Comparison of ENCODE assay signal across 12 cellular contexts in genomic region chr3:42762046-42762724, GRCh38. TPM values are rescaled to one million over a fixed set of nuclear protein-coding genes. Genes with fewer than 3 reads are reported as not detected.
A peak's percentile ranks its signal among the peaks of the same experiment; 100 is the strongest.
DNase-seq lines count a peak whose midpoint lies in the region; ATAC-seq and TF ChIP-seq lines count a peak whose summit lies in the region.
"Had no signal": no experiment of that assay in that cellular context is flagged by ENCODE, and none has a peak within 500 bp of the region (broad histone marks: within the 10 kb centered on the region; RNA-seq: fewer than 3 reads in every experiment).

No MANE protein-coding gene starts in this region.

- TF ChIP-seq POLR2A in testis (IDR thresholded peaks at IDR 0.05) = no peak

- H3K27me3 Mint-ChIP-seq in dendritic cell treated with granulocyte-macrophage colony-stimulating factor and Interleukin-4, amounts not matched to agents 40 ng/mL and 50 ng/mL, for 4 days = no peaks in the 10 kb centered on the region
- H3K27me3 Mint-ChIP-seq in naive thymus-derived CD8-positive, alpha-beta T cell = peaks cover 0 to 12% (median 5%) of the 10 kb centered on the region in 5 donors

- H3K27ac Mint-ChIP-seq in dendritic cell treated with granulocyte-macrophage colony-stimulating factor and Interleukin-4, amounts not matched to agents 40 ng/mL and 50 ng/mL, for 4 days = peak overlapping the region; percentile 74
- no peak overlapping the region for H3K27ac Mint-ChIP-seq in naive thymus-derived CD8-positive, alpha-beta T cell

- no peaks in the 10 kb centered on the region for H3K9me3 ChIP-seq in left ventricle myocardium inferior (replicated peaks)
- no peaks in the 10 kb centered on the region for H3K9me3 ChIP-seq in lower lobe of right lung
- H3K9me3 ChIP-seq in testis = no peaks in the 10 kb centered on the region
- H3K9me3 ChIP-seq: thyroid gland had no signal

- H3K9me3 Mint-ChIP-seq in dendritic cell treated with granulocyte-macrophage colony-stimulating factor and Interleukin-4, amounts not matched to agents 40 ng/mL and 50 ng/mL, for 4 days = no peaks in the 10 kb centered on the region
- no peaks in the 10 kb centered on the region for H3K9me3 Mint-ChIP-seq in naive thymus-derived CD8-positive, alpha-beta T cell

- H3K4me3 Mint-ChIP-seq in dendritic cell treated with granulocyte-macrophage colony-stimulating factor and Interleukin-4, amounts not matched to agents 40 ng/mL and 50 ng/mL, for 4 days = peak overlapping the region; percentile 2
- no peak overlapping the region for H3K4me3 Mint-ChIP-seq in naive thymus-derived CD8-positive, alpha-beta T cell

- H3K27me3 ChIP-seq in left ventricle myocardium inferior (ENCODE audit: low read depth) = no peaks in the 10 kb centered on the region
- H3K27me3 ChIP-seq in lower lobe of right lung (ENCODE audit: low read depth) = no peaks in the 10 kb centered on the region
- no peaks in the 10 kb centered on the region for H3K27me3 ChIP-seq in testis
- H3K27me3 ChIP-seq: thyroid gland had no signal

- WGBS in testis, 2 donors = 78 to 85% methylated on average over 6 of the region's 6 CpGs

- no peaks in the 10 kb centered on the region for H3K4me1 ChIP-seq in left ventricle myocardium inferior
- peaks cover 40% of the 10 kb centered on the region for H3K4me1 ChIP-seq in lower lobe of right lung
- no peaks in the 10 kb centered on the region for H3K4me1 ChIP-seq in testis

- H3K27ac ChIP-seq in left ventricle myocardium inferior (replicated peaks) (no peak overlapping the region), lower lobe of right lung (peak overlapping the region; percentile 58), testis (no peak overlapping the region)

- ATAC-seq in Right ventricle myocardium superior (ENCODE audit: poor library complexity) (peak; percentile 72), lower lobe of right lung (peak; percentile 71 to 89), HG02571 (IDR thresholded peaks at IDR 0.05; ENCODE audit: unreplicated experiment) (no peak)
- no peak for ATAC-seq in naive thymus-derived CD8-positive, alpha-beta T cell

- H3K4me1 Mint-ChIP-seq in dendritic cell treated with granulocyte-macrophage colony-stimulating factor and Interleukin-4, amounts not matched to agents 40 ng/mL and 50 ng/mL, for 4 days (ENCODE audit: low read depth) = peaks cover 66% of the 10 kb centered on the region
- H3K4me1 Mint-ChIP-seq in naive thymus-derived CD8-positive, alpha-beta T cell = peaks cover 0 to 5% (median 0%) of the 10 kb centered on the region in 4 donors

- intact Hi-C loops in Right ventricle myocardium superior (cut with DNase I) = no loop called here
- intact Hi-C loops in left ventricle myocardium inferior (cut with micrococcal nuclease) = no loop called here
- intact Hi-C loops in dendritic cell treated with granulocyte-macrophage colony-stimulating factor and Interleukin-4, amounts not matched to agents 40 ng/mL and 50 ng/mL, for 4 days (cut with micrococcal nuclease) = no loop called here
- intact Hi-C loops in lower lobe of right lung (cut with DNase I) = no loop called here
- intact Hi-C loops in testis (cut with DNase I; ENCODE audit: low total_unique reads) = no loop called here

- H3K4me3 ChIP-seq in left ventricle myocardium inferior = no peak overlapping the region
- H3K4me3 ChIP-seq in lower lobe of right lung = no peak overlapping the region
- no peak overlapping the region for H3K4me3 ChIP-seq in testis
- H3K4me3 ChIP-seq: thyroid gland had no signal

- POLR2A ChIA-PET in naive thymus-derived CD8-positive, alpha-beta T cell (lab: Charles Lee) = interaction anchor here (0.6 kb wide), 1 partner anchor 185 kb away, joined by 3 read pairs; no protein-coding TSS in a partner anchor

- TF ChIP-seq CTCF in left ventricle myocardium inferior (IDR thresholded peaks at IDR 0.05; ENCODE audit: borderline replicate concordance) (no peak), lower lobe of right lung (IDR thresholded peaks at IDR 0.05) (no peak), testis (IDR thresholded peaks at IDR 0.05) (no peak)

- no peaks in the 10 kb centered on the region for H3K36me3 ChIP-seq in left ventricle myocardium inferior
- H3K36me3 ChIP-seq in lower lobe of right lung = no peaks in the 10 kb centered on the region
- no peaks in the 10 kb centered on the region for H3K36me3 ChIP-seq in testis (ENCODE audit: low read depth, missing control alignments)
- H3K36me3 ChIP-seq: thyroid gland had no signal

- H3K36me3 Mint-ChIP-seq in dendritic cell treated with granulocyte-macrophage colony-stimulating factor and Interleukin-4, amounts not matched to agents 40 ng/mL and 50 ng/mL, for 4 days (ENCODE audit: low read depth) = no peaks in the 10 kb centered on the region
- H3K36me3 Mint-ChIP-seq in naive thymus-derived CD8-positive, alpha-beta T cell = no peaks in the 10 kb centered on the region

- DNase-seq in Right ventricle myocardium superior (no peak), left ventricle myocardium inferior (no peak), lower lobe of right lung (no peak), testis (no peak)
- DNase-seq in naive thymus-derived CD8-positive, alpha-beta T cell = no peak
- no peak for DNase-seq in stimulated activated CD4-positive, alpha-beta T cell treated with anti-CD3 and anti-CD28 coated beads, Interleukin-15, amount 100 ng/mL, for 24 hours
- DNase-seq: effector memory CD4-positive, alpha-beta T cell; thyroid gland had no signal

RNA-seq across cellular contexts. Expression of gene CCDC13, which starts 10.9 kb away (rescaled TPM):
- total RNA-seq in Right ventricle myocardium superior = 0.24 TPM
- total RNA-seq in left ventricle myocardium inferior = 0.41 TPM
- total RNA-seq in lower lobe of right lung = 2.5 TPM
- under 1 TPM; 0.73 to 0.88 TPM for total RNA-seq in naive thymus-derived CD8-positive, alpha-beta T cell
- not detected for polyA plus RNA-seq in naive thymus-derived CD8-positive, alpha-beta T cell
- total RNA-seq in testis = 10 to 100 TPM in 1 of 2 donors, 1 to 10 TPM in 1; 6.5 to 12.5 TPM
- 23.0 TPM for polyA plus RNA-seq in testis (ENCODE audit: insufficient read depth, low read depth, low replicate concordance)
- total RNA-seq: A673 had no signal

RNA-seq across cellular contexts. Expression of gene HIGD1A, which starts 42.1 kb away (rescaled TPM):
- total RNA-seq in Right ventricle myocardium superior (320 TPM), left ventricle myocardium inferior (377 TPM), lower lobe of right lung (83.8 TPM), testis (100 to 1,000 TPM in 1 of 2 donors, 10 to 100 TPM in 1; 95.6 to 110 TPM)
- 10 to 100 TPM; 23.0 to 26.5 TPM for total RNA-seq in naive thymus-derived CD8-positive, alpha-beta T cell
- 10 to 100 TPM; 70.8 to 88.3 (median 80.7) TPM for polyA plus RNA-seq in naive thymus-derived CD8-positive, alpha-beta T cell
- 133 TPM for polyA plus RNA-seq in testis (ENCODE audit: insufficient read depth, low read depth, low replicate concordance)

RNA-seq across cellular contexts. Expression of gene ACKR2, which starts 47.1 kb away (rescaled TPM):
- total RNA-seq in Right ventricle myocardium superior (0.43 TPM), left ventricle myocardium inferior (0.44 TPM), lower lobe of right lung (5.3 TPM), testis (1 to 10 TPM; 3.4 to 7.8 TPM)
- under 1 TPM; 0.39 to 0.85 TPM for total RNA-seq in naive thymus-derived CD8-positive, alpha-beta T cell
- under 1 TPM in 2 of 3 donors, not detected in 1; 0.22 to 0.51 TPM for polyA plus RNA-seq in naive thymus-derived CD8-positive, alpha-beta T cell
- 2.7 TPM for polyA plus RNA-seq in testis (ENCODE audit: insufficient read depth, low read depth, low replicate concordance)
- total RNA-seq: A673, IMR-90 had no signal

RNA-seq across cellular contexts. Expression of gene HHATL, which starts 59.6 kb away (rescaled TPM):
- 486 TPM for total RNA-seq in Right ventricle myocardium superior
- 552 TPM for total RNA-seq in left ventricle myocardium inferior
- 1.0 TPM for total RNA-seq in lower lobe of right lung
- total RNA-seq in naive thymus-derived CD8-positive, alpha-beta T cell = not detected
- not detected for polyA plus RNA-seq in naive thymus-derived CD8-positive, alpha-beta T cell
- total RNA-seq in testis = 1 to 10 TPM; 6.4 to 7.2 TPM
- polyA plus RNA-seq in testis (ENCODE audit: insufficient read depth, low read depth, low replicate concordance) = 6.1 TPM
- total RNA-seq: A673, IMR-90 had no signal
- polyA plus RNA-seq: IMR-90 had no signal

Comparison
In these comparisons a context has a peak if more than half of its experiments do, and no peak if none do; other contexts are left out.
1. ATAC-seq: peak in Right ventricle myocardium superior (single experiment) and lower lobe of right lung (2 of 2); none in naive thymus-derived CD8-positive, alpha-beta T cell (0 of 2) and HG02571 (single experiment).